ENCODE assay signal across 21 cellular contexts in genomic region chr6:168838000-168838399, GRCh38.
DNase-seq lines count a peak whose midpoint lies in the region; ATAC-seq and TF ChIP-seq lines count a peak whose summit lies in the region.
"Had no signal": no experiment of that assay in that cellular context is flagged by ENCODE, and none has a peak within 500 bp of the region (broad histone marks: within the 10 kb centered on the region; RNA-seq: fewer than 3 reads in every experiment).

No MANE protein-coding gene starts in this region.

- H3K4me1 Mint-ChIP-seq in GM23338 = peaks cover 51% of the 10 kb centered on the region
- H3K4me1 Mint-ChIP-seq: IgD-negative memory B cell had no signal

- H3K4me3 ChIP-seq in GM23338 (no peak overlapping the region), mucosa of descending colon (no peak overlapping the region), left lung (no peak overlapping the region)
- H3K4me3 ChIP-seq: ovary had no signal

- H3K9me2 ChIP-seq in GM23338 (ENCODE audit: insufficient read depth) = no peaks in the 10 kb centered on the region

- no peaks in the 10 kb centered on the region for H3K79me2 ChIP-seq in GM23338 (replicated peaks; ENCODE audit: insufficient read depth)

- H3K4me2 ChIP-seq in GM23338 = peak overlapping the region; percentile 46; the same call in 1 of the 2 replicates

- H3K27ac ChIP-seq in GM23338 (ENCODE audit: low read depth) (no peak overlapping the region), left lung (no peak overlapping the region)
- H3K27ac ChIP-seq: foreskin keratinocyte, ovary had no signal

- H3K27ac Mint-ChIP-seq in GM23338 = no peak overlapping the region
- H3K27ac Mint-ChIP-seq: activated naive CD8-positive, alpha-beta T cell; activated T-helper 1 cell treated with anti-CD3 and anti-CD28 coated beads, Interleukin-12 subunit alpha, Interleukin-12 subunit beta, Interleukin-2, Interleukin-4 antibody, amounts not matched to agents 30 ng/mL and 10 ng/mL and 1 ng/mL, durations not matched to agents 14 hours and 24 hours and 36 hours; IgD-negative memory B cell had no signal

- H3K27me3 ChIP-seq in GM23338 (ENCODE audit: insufficient read depth) = no peaks in the 10 kb centered on the region
- peaks cover 4 to 38% of the 10 kb centered on the region in 2 donors for H3K27me3 ChIP-seq in left lung
- H3K27me3 ChIP-seq: foreskin keratinocyte, ovary had no signal

- peaks cover 27% of the 10 kb centered on the region for H3K4me1 ChIP-seq in GM23338 (ENCODE audit: insufficient read depth)
- no peaks in the 10 kb centered on the region for H3K4me1 ChIP-seq in mucosa of descending colon (ENCODE audit: low read depth)
- no peaks in the 10 kb centered on the region for H3K4me1 ChIP-seq in left lung
- H3K4me1 ChIP-seq: foreskin keratinocyte had no signal

- no peaks in the 10 kb centered on the region for H3K36me3 ChIP-seq in GM23338 (ENCODE audit: insufficient read depth)
- no peaks in the 10 kb centered on the region for H3K36me3 ChIP-seq in mucosa of descending colon (ENCODE audit: low read depth)
- no peaks in the 10 kb centered on the region for H3K36me3 ChIP-seq in left lung
- H3K36me3 ChIP-seq: ovary had no signal

- TF ChIP-seq CTCF in GM23338 (conservative IDR thresholded peaks at IDR 0.05; ENCODE audit: low read depth in 2 of 2) (no peak), mucosa of descending colon (IDR thresholded peaks at IDR 0.05) (no peak), left lung (IDR thresholded peaks at IDR 0.05) (no peak)

- H3K4me3 Mint-ChIP-seq in GM23338 = peak overlapping the region; percentile 14; the same call in 1 of the 3 replicates
- H3K4me3 Mint-ChIP-seq: activated naive CD8-positive, alpha-beta T cell; activated T-helper 1 cell treated with anti-CD3 and anti-CD28 coated beads, Interleukin-12 subunit alpha, Interleukin-12 subunit beta, Interleukin-2, Interleukin-4 antibody, amounts not matched to agents 30 ng/mL and 10 ng/mL and 1 ng/mL, durations not matched to agents 14 hours and 24 hours and 36 hours; central memory CD8-positive, alpha-beta T cell; IgD-negative memory B cell had no signal

- H2AFZ ChIP-seq in GM23338 = no peak overlapping the region

- H3K27me3 Mint-ChIP-seq in GM23338 (ENCODE audit: insufficient read depth, low read depth, poor library complexity) = peaks cover 23% of the 10 kb centered on the region
- H3K27me3 Mint-ChIP-seq: IgD-negative memory B cell had no signal

- H4K20me1 ChIP-seq in GM23338 (replicated peaks; ENCODE audit: insufficient read depth) = no peaks in the 10 kb centered on the region

- no peaks in the 10 kb centered on the region for H3K9me3 ChIP-seq in mucosa of descending colon
- peaks cover 0 to 19% of the 10 kb centered on the region in 2 donors for H3K9me3 ChIP-seq in left lung
- H3K9me3 ChIP-seq: ovary had no signal

- H3K36me3 Mint-ChIP-seq in GM23338 (ENCODE audit: low read depth) = no peaks in the 10 kb centered on the region; the same call in 2 of the 3 replicates
- H3K36me3 Mint-ChIP-seq: activated naive CD8-positive, alpha-beta T cell had no signal

- no peak for DNase-seq in GM23338 (ENCODE audit: low spot score)
- DNase-seq in NCI-H187 treated with DMSO at 0.1 percent for 48 hours (lab: John Stamatoyannopoulos, UW) = peak; percentile 22
- peak; percentile 47 for DNase-seq in NCI-H748 treated with DMSO at 0.1 percent for 48 hours (lab: John Stamatoyannopoulos, UW)
- no peak for DNase-seq in mucosa of descending colon
- DNase-seq in left lung = no peak
- DNase-seq: activated CD4-positive, alpha-beta T cell treated with anti-CD3 and anti-CD28 coated beads for 4 hours; COR-L47; erythroblast; foreskin keratinocyte; NCI-H1930; ovary; right cardiac atrium; stimulated activated CD4-positive, alpha-beta T cell treated with anti-CD3 and anti-CD28 coated beads, Interleukin-15, amount 100 ng/mL, for 24 hours; substantia nigra had no signal

- no peaks in the 10 kb centered on the region for H3F3A ChIP-seq in GM23338 (replicated peaks; ENCODE audit: low read depth)

- no peaks in the 10 kb centered on the region; the same call in 2 of the 3 replicates for H3K9me3 Mint-ChIP-seq in GM23338

- intact Hi-C loops in mucosa of descending colon (cut with DNase I, micrococcal nuclease) (no loop called here), left lung (cut with DNase I) (no loop called here)

- ATAC-seq in GM23338 (peak; percentile 15), mucosa of descending colon (peak; percentile 58), left lung (no peak), HG03457 (IDR thresholded peaks at IDR 0.05; ENCODE audit: unreplicated experiment) (no peak), HG03045 (IDR thresholded peaks at IDR 0.05; ENCODE audit: unreplicated experiment) (no peak), HG03280 (IDR thresholded peaks at IDR 0.05; ENCODE audit: unreplicated experiment) (no peak)
- ATAC-seq: foreskin keratinocyte, right cardiac atrium had no signal

TF ChIP-seq in GM23338, 12 proteins besides CTCF, POLR2A, EP300 and RAD21 (continues in another document):
- TF ChIP-seq NANOG (IDR thresholded peaks at IDR 0.05; ENCODE audit: borderline replicate concordance) (no peak), ETS1 (IDR thresholded peaks at IDR 0.05) (no peak), EZH2 (IDR thresholded peaks at IDR 0.05; ENCODE audit: low read depth, unreplicated experiment) (no peak), CREB1 (CRISPR knock-in tag; IDR thresholded peaks at IDR 0.05; ENCODE audit: low read depth) (no peak), REST (IDR thresholded peaks at IDR 0.05; ENCODE audit: unreplicated experiment) (no peak), POLR2AphosphoS5 (IDR thresholded peaks at IDR 0.05; ENCODE audit: low read depth) (no peak)

Comparison
In these comparisons a context has a peak if more than half of its experiments do, and no peak if none do; other contexts are left out.
1. ATAC-seq: peak in GM23338 (single experiment) and mucosa of descending colon (single experiment); none in left lung (single experiment), HG03457 (single experiment), HG03045 (single experiment) and HG03280 (single experiment).
2. DNase-seq: peak in NCI-H187 treated with DMSO at 0.1 percent for 48 hours (single experiment) and NCI-H748 treated with DMSO at 0.1 percent for 48 hours (single experiment); none in GM23338 (single experiment), mucosa of descending colon (0 of 3) and left lung (0 of 2).